ENCODE assay signal across 11 cellular contexts in the genomic region with DNA sequence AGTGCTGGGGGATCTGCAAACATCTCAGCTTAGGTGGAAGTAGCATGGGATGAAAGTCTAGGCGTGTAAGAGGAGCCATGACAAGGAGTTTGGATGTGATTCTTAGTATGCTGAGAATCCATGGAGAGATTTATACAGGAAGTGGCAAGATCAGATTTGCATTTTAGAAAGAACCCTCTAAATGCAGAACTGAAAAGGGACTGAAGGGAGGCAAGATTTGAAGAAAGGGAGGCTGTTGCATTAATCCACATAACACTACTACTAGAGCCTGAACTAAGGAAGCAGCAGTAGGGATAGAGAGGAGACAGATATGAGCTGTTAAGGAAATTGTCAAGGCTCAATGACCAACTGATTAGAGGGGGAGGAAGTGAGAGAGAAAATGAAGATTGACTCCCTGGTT. TPM values are rescaled to one million over a fixed set of nuclear protein-coding genes. Genes with fewer than 3 reads are reported as not detected.
DNase-seq lines count a peak whose midpoint lies in the region; ATAC-seq and TF ChIP-seq lines count a peak whose summit lies in the region.
"Had no signal": no experiment of that assay in that cellular context is flagged by ENCODE, and none has a peak within 500 bp of the region (broad histone marks: within the 10 kb centered on the region; RNA-seq: fewer than 3 reads in every experiment).

No MANE protein-coding gene starts in this region.

- no peaks in the 10 kb centered on the region for H4K20me1 ChIP-seq in MM.1S (ENCODE audit: insufficient read depth, low read length)

- no peaks in the 10 kb centered on the region for H3K9me2 ChIP-seq in MM.1S (replicated peaks; ENCODE audit: insufficient read depth, low read length)

- TF ChIP-seq CTCF in MM.1S (IDR thresholded peaks at IDR 0.05; ENCODE audit: low read length) (no peak), spleen (IDR thresholded peaks at IDR 0.05 in 8 of 11, conservative IDR thresholded peaks at IDR 0.05 in 3 of 11) (no peak), right atrium auricular region (IDR thresholded peaks at IDR 0.05) (no peak)

- ATAC-seq in activated T-cell treated with anti-CD3 and anti-CD28 coated beads, Interleukin-2, amount 50 U/mL, for 72 hours (replicated peaks in 1 of 2), result no peak
- ATAC-seq in activated T-cell treated with anti-CD3 and anti-CD28 coated beads, Interleukin-2, amount 50 U/mL, for 4 hours, result no peak
- peak; percentile 64 for ATAC-seq in GM21717 (IDR thresholded peaks at IDR 0.05; ENCODE audit: unreplicated experiment)

- H3K4me1 Mint-ChIP-seq in activated T-cell treated with anti-CD3 and anti-CD28 coated beads, Interleukin-2, amount 50 U/mL, for 72 hours (ENCODE audit: low read depth), result peaks cover 22% of the 10 kb centered on the region
- peaks cover 7% of the 10 kb centered on the region for H3K4me1 Mint-ChIP-seq in activated T-cell treated with anti-CD3 and anti-CD28 coated beads, Interleukin-2, amount 50 U/mL, for 4 hours (ENCODE audit: low read depth)

- DNase-seq in activated T-cell treated with anti-CD3 and anti-CD28 coated beads, Interleukin-2, amount 50 U/mL, for 72 hours, result no peak
- DNase-seq in activated T-cell treated with anti-CD3 and anti-CD28 coated beads, Interleukin-2, amount 50 U/mL, for 4 hours, result no peak
- DNase-seq in MM.1S, result no peak
- no peak for DNase-seq in spleen
- no peak for DNase-seq in right atrium auricular region (ENCODE audit: low spot score)
- no peak for DNase-seq in occipital lobe (lab: John Stamatoyannopoulos, UW)
- no peak for DNase-seq in GM03348 (ENCODE audit: low spot score)
- DNase-seq: effector memory CD4-positive, alpha-beta T cell; NCI-H69; stimulated activated CD4-positive, alpha-beta T cell treated with anti-CD3 and anti-CD28 coated beads, Interleukin-12 subunit alpha, Interleukin-12 subunit beta, amount 100 ng/mL, for 4 hours had no signal

- no peaks in the 10 kb centered on the region for H3K27me3 Mint-ChIP-seq in activated T-cell treated with anti-CD3 and anti-CD28 coated beads, Interleukin-2, amount 50 U/mL, for 72 hours (ENCODE audit: low read depth)
- no peaks in the 10 kb centered on the region for H3K27me3 Mint-ChIP-seq in activated T-cell treated with anti-CD3 and anti-CD28 coated beads, Interleukin-2, amount 50 U/mL, for 4 hours (ENCODE audit: low read depth)

- H3F3A ChIP-seq in MM.1S (ENCODE audit: insufficient read depth, low read length), result peaks cover 6% of the 10 kb centered on the region; the same call in 1 of the 2 replicates

- no peaks in the 10 kb centered on the region for H3K9me3 Mint-ChIP-seq in activated T-cell treated with anti-CD3 and anti-CD28 coated beads, Interleukin-2, amount 50 U/mL, for 72 hours
- no peaks in the 10 kb centered on the region for H3K9me3 Mint-ChIP-seq in activated T-cell treated with anti-CD3 and anti-CD28 coated beads, Interleukin-2, amount 50 U/mL, for 4 hours

- H3K27ac Mint-ChIP-seq in activated T-cell treated with anti-CD3 and anti-CD28 coated beads, Interleukin-2, amount 50 U/mL, for 72 hours, result peak overlapping the region; percentile 41

- no peak overlapping the region for H2AFZ ChIP-seq in MM.1S (ENCODE audit: low read length)

- 65 to 89% (median 84%) methylated on average over 1 of the region's 1 CpG for WGBS in spleen, 5 donors

- intact Hi-C loops in spleen (cut with DNase I; ENCODE audit: low total_unique reads), result no loop called here

- H3K27me3 ChIP-seq in MM.1S (replicated peaks; ENCODE audit: insufficient read depth, low read length) (no peaks in the 10 kb centered on the region), spleen (replicated peaks in 1 of 7) (no peaks in the 10 kb centered on the region), right atrium auricular region (no peaks in the 10 kb centered on the region)

- H3K36me3 ChIP-seq in MM.1S (replicated peaks; ENCODE audit: insufficient read depth, low read length), result peaks cover 19% of the 10 kb centered on the region; the same call in 1 of the 2 replicates
- H3K36me3 ChIP-seq in spleen, result peaks cover 6 to 75% (median 45%) of the 10 kb centered on the region in 6 donors
- H3K36me3 ChIP-seq in right atrium auricular region, result no peaks in the 10 kb centered on the region

- no peak overlapping the region for H3K9ac ChIP-seq in MM.1S (ENCODE audit: low read length)

- peaks cover 20% of the 10 kb centered on the region for H3K79me2 ChIP-seq in MM.1S (ENCODE audit: low read length)

- H3K4me3 ChIP-seq in MM.1S (ENCODE audit: low read length) (no peak overlapping the region), spleen (peak overlapping the region in 1 of 8 donors; percentile 0), right atrium auricular region (no peak overlapping the region)

- TF ChIP-seq POLR2A in spleen (IDR thresholded peaks at IDR 0.05), result no peak

- peaks cover 19 to 52% of the 10 kb centered on the region in 2 donors for H3K36me3 Mint-ChIP-seq in activated T-cell treated with anti-CD3 and anti-CD28 coated beads, Interleukin-2, amount 50 U/mL, for 72 hours (ENCODE audit: insufficient read depth in 2 of 2)
- peaks cover 55% of the 10 kb centered on the region for H3K36me3 Mint-ChIP-seq in activated T-cell treated with anti-CD3 and anti-CD28 coated beads, Interleukin-2, amount 50 U/mL, for 4 hours (ENCODE audit: insufficient read depth)

- H3K4me1 ChIP-seq in MM.1S (ENCODE audit: low read length) (peaks cover 29% of the 10 kb centered on the region), spleen (peaks cover 17 to 73% (median 55%) of the 10 kb centered on the region in 6 donors), right atrium auricular region (peaks cover 0 to 13% of the 10 kb centered on the region in 2 donors)

- no peak overlapping the region for H3K4me3 Mint-ChIP-seq in activated T-cell treated with anti-CD3 and anti-CD28 coated beads, Interleukin-2, amount 50 U/mL, for 72 hours
- no peak overlapping the region for H3K4me3 Mint-ChIP-seq in activated T-cell treated with anti-CD3 and anti-CD28 coated beads, Interleukin-2, amount 50 U/mL, for 4 hours

- H3K9me3 ChIP-seq in MM.1S (replicated peaks; ENCODE audit: insufficient read depth, low read length) (no peaks in the 10 kb centered on the region), spleen (no peaks in the 10 kb centered on the region), right atrium auricular region (no peaks in the 10 kb centered on the region)

- H3K27ac ChIP-seq in MM.1S (ENCODE audit: low read length), result peak overlapping the region; percentile 19; the same call in 1 of the 2 replicates
- peak overlapping the region; percentile 11 to 94 (median 50) for H3K27ac ChIP-seq in spleen
- no peak overlapping the region for H3K27ac ChIP-seq in right atrium auricular region

- H3K4me2 ChIP-seq in MM.1S (ENCODE audit: low read depth, low read length), result peak overlapping the region; percentile 23; the same call in 1 of the 2 replicates

RNA-seq across cellular contexts. Expression of a gene that starts 9.8 kb away (rescaled TPM):
- total RNA-seq in activated T-cell treated with anti-CD3 and anti-CD28 coated beads, Interleukin-2, amount 50 U/mL, for 72 hours, result 1 to 10 TPM; 2.8 to 3.3 TPM
- 1 to 10 TPM; 1.6 to 2.1 (median 1.7) TPM for total RNA-seq in activated T-cell treated with anti-CD3 and anti-CD28 coated beads, Interleukin-2, amount 50 U/mL, for 4 hours
- total RNA-seq in spleen (1 to 10 TPM; 1.0 to 2.7 (median 1.8) TPM), right atrium auricular region (1 to 10 TPM; 1.6 to 1.7 TPM), occipital lobe (2.8 TPM)
- polyA plus RNA-seq in spleen, result 1 to 10 TPM in 2 of 3 donors, under 1 TPM in 1; 0.96 to 1.6 (median 1.5) TPM

RNA-seq across cellular contexts. Expression of a gene that starts 18.7 kb away (rescaled TPM):
- total RNA-seq in activated T-cell treated with anti-CD3 and anti-CD28 coated beads, Interleukin-2, amount 50 U/mL, for 72 hours, result 100 to 1,000 TPM; 127 to 157 TPM
- total RNA-seq in activated T-cell treated with anti-CD3 and anti-CD28 coated beads, Interleukin-2, amount 50 U/mL, for 4 hours, result 100 to 1,000 TPM in 1 of 3 donors, 10 to 100 TPM in 2; 59.0 to 109 (median 85.2) TPM
- 100 to 1,000 TPM in 4 of 7 donors, 10 to 100 TPM in 3; 97.7 to 134 (median 109) TPM for total RNA-seq in spleen
- 100 to 1,000 TPM in 2 of 3 donors, 10 to 100 TPM in 1; 95.4 to 189 (median 107) TPM for polyA plus RNA-seq in spleen
- 1 to 10 TPM in 1 of 2 donors, under 1 TPM in 1; 0.19 to 2.2 TPM for total RNA-seq in right atrium auricular region
- 0.47 TPM for total RNA-seq in occipital lobe

RNA-seq across cellular contexts. Expression of a gene that starts 31.4 kb away (rescaled TPM):
- total RNA-seq in activated T-cell treated with anti-CD3 and anti-CD28 coated beads, Interleukin-2, amount 50 U/mL, for 72 hours, result 1 to 10 TPM in 1 of 2 donors, under 1 TPM in 1; 0.49 to 2.3 TPM
- total RNA-seq in activated T-cell treated with anti-CD3 and anti-CD28 coated beads, Interleukin-2, amount 50 U/mL, for 4 hours, result under 1 TPM; 0.11 to 0.15 (median 0.13) TPM
- 1 to 10 TPM; 3.1 to 5.6 (median 4.0) TPM for total RNA-seq in spleen
- polyA plus RNA-seq in spleen, result 1 to 10 TPM in 2 of 3 donors, under 1 TPM in 1; 0.59 to 1.6 (median 1.4) TPM
- 10 to 100 TPM; 30.4 to 32.6 TPM for total RNA-seq in right atrium auricular region
- 0.31 TPM for total RNA-seq in occipital lobe

RNA-seq across cellular contexts. Expression of a gene that starts 53.2 kb away (rescaled TPM):
- 10 to 100 TPM; 11.5 to 11.9 TPM for total RNA-seq in activated T-cell treated with anti-CD3 and anti-CD28 coated beads, Interleukin-2, amount 50 U/mL, for 72 hours
- total RNA-seq in activated T-cell treated with anti-CD3 and anti-CD28 coated beads, Interleukin-2, amount 50 U/mL, for 4 hours, result 10 to 100 TPM; 16.9 to 18.6 (median 17.7) TPM
- total RNA-seq in spleen, result 10 to 100 TPM in 3 of 7 donors, 1 to 10 TPM in 4; 8.7 to 13.4 (median 10.0) TPM
- polyA plus RNA-seq in spleen, result 1 to 10 TPM; 1.8 to 3.2 (median 2.2) TPM
- 1 to 10 TPM; 2.8 to 3.9 TPM for total RNA-seq in right atrium auricular region
- total RNA-seq in occipital lobe, result 15.0 TPM

Comparison
In these comparisons a context has a peak if more than half of its experiments do, and no peak if none do; other contexts are left out.
1. H3K27ac ChIP-seq: peak in MM.1S (single experiment) and spleen (8 of 8); none in right atrium auricular region (0 of 2).
2. RNA of a gene that starts 18.7 kb away (total RNA-seq): 127 to 157 TPM in activated T-cell treated with anti-CD3 and anti-CD28 coated beads, Interleukin-2, amount 50 U/mL, for 72 hours, 97.7 to 134 TPM in spleen and 59.0 to 109 TPM in activated T-cell treated with anti-CD3 and anti-CD28 coated beads, Interleukin-2, amount 50 U/mL, for 4 hours; 0.19 to 2.2 TPM in right atrium auricular region and 0.47 TPM in occipital lobe (single experiment); every median in the first group is over 10 times any median in the second.
3. RNA of a gene that starts 31.4 kb away (total RNA-seq): 30.4 to 32.6 TPM in right atrium auricular region; 3.1 to 5.6 TPM in spleen, 0.49 to 2.3 TPM in activated T-cell treated with anti-CD3 and anti-CD28 coated beads, Interleukin-2, amount 50 U/mL, for 72 hours, 0.31 TPM in occipital lobe (single experiment) and 0.11 to 0.15 TPM in activated T-cell treated with anti-CD3 and anti-CD28 coated beads, Interleukin-2, amount 50 U/mL, for 4 hours; every median in the first group is over 4 times any median in the second.